In genomic region chr15:61091229-61091628, GRCh38 we compare ENCODE assay signal across 22 cellular contexts.
DNase-seq lines count a peak whose midpoint lies in the region; ATAC-seq and TF ChIP-seq lines count a peak whose summit lies in the region.
"Had no signal": no experiment of that assay in that cellular context is flagged by ENCODE, and none has a peak within 500 bp of the region (broad histone marks: within the 10 kb centered on the region; RNA-seq: fewer than 3 reads in every experiment).

No MANE protein-coding gene starts in this region.

- H3K4me3 ChIP-seq in BE2C (ENCODE audit: low read depth, low read length) (peak overlapping the region; percentile 34), neuronal stem cell (ENCODE audit: low read length in 2 of 2) (no peak overlapping the region)
- H3K4me3 ChIP-seq: body of pancreas, skin epidermis, testis had no signal

- no peak overlapping the region for H2BK5ac ChIP-seq in neuronal stem cell (ENCODE audit: low read length)

- H3K27me3 ChIP-seq in BE2C, result no peaks in the 10 kb centered on the region
- H3K27me3 ChIP-seq in neuronal stem cell (ENCODE audit: control insufficient read depth in 3 of 3, insufficient read depth in 3 of 3, low read depth in 1 of 3, low read length in 3 of 3), result no peaks in the 10 kb centered on the region
- H3K27me3 ChIP-seq: body of pancreas, testis had no signal

- ATAC-seq in omental fat pad (ENCODE audit: low FRiP score), result no peak
- ATAC-seq: body of pancreas; stimulated activated naive B cell treated with anti-CD40 and anti-IgM and Interleukin-4, amounts not matched to agents 10 μg/mL and 1 μg/mL and 100 μg/mL, for 72 hours had no signal

- H2AFZ ChIP-seq in neuronal stem cell (ENCODE audit: low read length), result no peak overlapping the region
- H2AFZ ChIP-seq: parathyroid adenoma had no signal

- H3K9me3 ChIP-seq in BE2C (no peaks in the 10 kb centered on the region), neuronal stem cell (replicated peaks in 1 of 2; ENCODE audit: control insufficient read depth in 2 of 2, insufficient read depth in 1 of 2, low read depth in 1 of 2, low read length in 2 of 2) (no peaks in the 10 kb centered on the region)
- H3K9me3 ChIP-seq: body of pancreas, testis had no signal

- DNase-seq in BE2C (peak; percentile 45), NCI-H1092 treated with DMSO at 0.1 percent for 48 hours (lab: John Stamatoyannopoulos, UW) (peak; percentile 82), NCI-H774 (lab: John Stamatoyannopoulos, UW) (peak; percentile 35), neuronal stem cell (ENCODE audit: low spot score) (no peak), NCI-H446 treated with DMSO at 0.1 percent for 48 hours (lab: John Stamatoyannopoulos, UW) (no peak), NCI-H2029 (lab: John Stamatoyannopoulos, UW) (no peak), omental fat pad (ENCODE audit: low spot score) (no peak)
- DNase-seq: activated B cell treated with CpG ODN at 0.5 μM for 24 hours; activated CD4-positive, alpha-beta T cell treated with anti-CD3 and anti-CD28 coated beads, Interleukin-2, amount 50 U/mL, for 4 hours; activated effector memory CD4-positive, alpha-beta T cell treated with Interleukin-2 at 50 U/mL for 16 hours; body of pancreas; CD4-positive, alpha-beta memory T cell; DMS153; GDM1; kidney glomerular epithelial cell; mesenchymal stem cell; stimulated activated CD4-positive, alpha-beta T cell treated with anti-CD3 and anti-CD28 coated beads, Interleukin-1b, Interleukin-23, amount 100 ng/mL, for 48 hours; stimulated activated naive B cell treated with anti-CD40 and anti-IgM and Interleukin-4, amounts not matched to agents 10 μg/mL and 1 μg/mL and 100 μg/mL, for 72 hours; T-helper 9 cell; testis had no signal

- no peak overlapping the region for H2BK15ac ChIP-seq in neuronal stem cell (ENCODE audit: low read length)

- H4K91ac ChIP-seq in neuronal stem cell (ENCODE audit: low read depth, low read length, poor library complexity), result no peak overlapping the region

- H2AK5ac ChIP-seq in neuronal stem cell (ENCODE audit: low read depth, low read length), result peak overlapping the region; percentile 40

- no peak overlapping the region for H4K8ac ChIP-seq in neuronal stem cell (ENCODE audit: low read depth, low read length)

- no peak for TF ChIP-seq CTCF in BE2C (IDR thresholded peaks at IDR 0.05; ENCODE audit: low read depth, low read length)
- no peak for TF ChIP-seq CTCF in omental fat pad (IDR thresholded peaks at IDR 0.05)

- no peak overlapping the region for H2BK12ac ChIP-seq in neuronal stem cell (ENCODE audit: low read length)

- no CpG with 5 or more reads among the region's 7 CpGs for WGBS in neuronal stem cell (ENCODE audit: extremely low coverage in 2 of 2, insufficient read length in 2 of 2, insufficient replicate concordance in 1 of 2), 2 donors

- H3K36me3 ChIP-seq in BE2C (no peaks in the 10 kb centered on the region), neuronal stem cell (replicated peaks in 1 of 2; ENCODE audit: control insufficient read depth in 2 of 2, insufficient read depth in 2 of 2, low read length in 2 of 2) (no peaks in the 10 kb centered on the region)

- no peak overlapping the region for H3K14ac ChIP-seq in neuronal stem cell (ENCODE audit: low read length)

- no peak overlapping the region for H3K4ac ChIP-seq in neuronal stem cell (ENCODE audit: low read length)

- H3K27ac ChIP-seq in neuronal stem cell (replicated peaks; ENCODE audit: low read length), result no peak overlapping the region
- H3K27ac ChIP-seq: body of pancreas, parathyroid adenoma, skin epidermis had no signal

- H3K23ac ChIP-seq in neuronal stem cell (ENCODE audit: low read depth, low read length, poor library complexity), result no peak overlapping the region

- no peak overlapping the region for H3K4me2 ChIP-seq in neuronal stem cell (ENCODE audit: insufficient read depth, low read length, poor library complexity, severe bottlenecking)

- H3K18ac ChIP-seq in neuronal stem cell (ENCODE audit: low read length), result no peak overlapping the region

- no peaks in the 10 kb centered on the region for H3K79me1 ChIP-seq in neuronal stem cell (ENCODE audit: low read depth, low read length)

- peaks cover 12% of the 10 kb centered on the region for H3K4me1 ChIP-seq in BE2C
- no peaks in the 10 kb centered on the region for H3K4me1 ChIP-seq in neuronal stem cell (ENCODE audit: control insufficient read depth in 2 of 2, insufficient read depth in 1 of 2, low read depth in 1 of 2, low read length in 2 of 2)
- H3K4me1 ChIP-seq: parathyroid adenoma had no signal

- H2BK120ac ChIP-seq in neuronal stem cell (ENCODE audit: low read depth, low read length), result no peak overlapping the region

- no peak overlapping the region for H3K9ac ChIP-seq in neuronal stem cell (ENCODE audit: low read depth, low read length, poor library complexity)
- H3K9ac ChIP-seq: parathyroid adenoma had no signal

Comparison
In these comparisons a context has a peak if more than half of its experiments do, and no peak if none do; other contexts are left out.
1. DNase-seq: peak in BE2C (single experiment), NCI-H1092 treated with DMSO at 0.1 percent for 48 hours (single experiment) and NCI-H774 (single experiment); none in neuronal stem cell (single experiment), NCI-H446 treated with DMSO at 0.1 percent for 48 hours (single experiment), NCI-H2029 (single experiment) and omental fat pad (single experiment).